ENCODE assay signal across 9 cellular contexts in genomic region chr3:128727996-128728395, GRCh38. TPM values are rescaled to one million over a fixed set of nuclear protein-coding genes. Genes with fewer than 3 reads are reported as not detected.
DNase-seq lines count a peak whose midpoint lies in the region; ATAC-seq, FAIRE-seq and TF ChIP-seq lines count a peak whose summit lies in the region.
"Had no signal": no experiment of that assay in that cellular context is flagged by ENCODE, and none has a peak within 500 bp of the region (broad histone marks: within the 10 kb centered on the region; RNA-seq: fewer than 3 reads in every experiment).

No MANE protein-coding gene starts in this region.

- no peak for FAIRE-seq in bronchial epithelial cell (lab: Jason Lieb, UNC)

- H3K27me3 Mint-ChIP-seq in IgD-negative memory B cell (no peaks in the 10 kb centered on the region), nephron progenitor cell (ENCODE audit: low read depth, poor library complexity) (peaks cover 11% of the 10 kb centered on the region)

- no peaks in the 10 kb centered on the region for H3K9me3 ChIP-seq in BLaER1

- H3K4me3 ChIP-seq in BLaER1: peak overlapping the region; percentile 96
- peak overlapping the region; percentile 99 for H3K4me3 ChIP-seq in bronchial epithelial cell (ENCODE audit: low read depth, low read length)

- H3K27ac ChIP-seq in BLaER1: no peak overlapping the region

- H3K36me3 ChIP-seq in BLaER1 (peaks cover 27% of the 10 kb centered on the region), bronchial epithelial cell (ENCODE audit: control insufficient read depth, insufficient read depth, low read length) (peaks cover 2% of the 10 kb centered on the region)

- H3K36me3 Mint-ChIP-seq in IgD-negative memory B cell (no peaks in the 10 kb centered on the region), nephron progenitor cell (ENCODE audit: low read depth) (peaks cover 41% of the 10 kb centered on the region)

- peaks cover 69% of the 10 kb centered on the region for H4K20me1 ChIP-seq in BLaER1

- H3K9me3 Mint-ChIP-seq in IgD-negative memory B cell (no peaks in the 10 kb centered on the region), nephron progenitor cell (peaks cover 8% of the 10 kb centered on the region)

- ATAC-seq in HG03442 (IDR thresholded peaks at IDR 0.05; ENCODE audit: unreplicated experiment): no peak
- no peak for ATAC-seq in GM18907 (IDR thresholded peaks at IDR 0.05; ENCODE audit: unreplicated experiment)
- no peak for ATAC-seq in GM21576 (IDR thresholded peaks at IDR 0.05; ENCODE audit: unreplicated experiment)

- H3K4me2 ChIP-seq in BLaER1: peak overlapping the region; percentile 82

- no peaks in the 10 kb centered on the region for H3K27me3 ChIP-seq in BLaER1
- H3K27me3 ChIP-seq in bronchial epithelial cell (ENCODE audit: control insufficient read depth, insufficient read depth, low read length): no peaks in the 10 kb centered on the region

- H3K9ac ChIP-seq in BLaER1: peak overlapping the region; percentile 96; the same call in 1 of the 2 replicates

- TF ChIP-seq CTCF in bronchial epithelial cell (IDR thresholded peaks at IDR 0.05; ENCODE audit: insufficient read depth, low read length, severe bottlenecking) (no peak), nephron progenitor cell (IDR thresholded peaks at IDR 0.05) (no peak)

- DNase-seq in bronchial epithelial cell (ENCODE audit: low read depth) (peak; percentile 61), nephron progenitor cell (no peak), SHP77 (lab: John Stamatoyannopoulos, UW) (no peak)
- DNase-seq: mesendoderm had no signal

- peaks cover 46% of the 10 kb centered on the region for H3K4me1 ChIP-seq in BLaER1

- H3K27ac Mint-ChIP-seq in IgD-negative memory B cell (peak overlapping the region in 1 of 3 donors; percentile 96), nephron progenitor cell (no peak overlapping the region)

- H3K4me3 Mint-ChIP-seq in IgD-negative memory B cell (peak overlapping the region; percentile 88 to 98 (median 92)), nephron progenitor cell (peak overlapping the region; percentile 92)

- H3K4me1 Mint-ChIP-seq in IgD-negative memory B cell (peaks cover 52 to 57% (median 54%) of the 10 kb centered on the region in 3 donors), nephron progenitor cell (peaks cover 52% of the 10 kb centered on the region)

RNA-seq across cellular contexts. Expression of gene RAB7A, which starts 2.0 kb away (rescaled TPM):
- 162 TPM for polyA plus RNA-seq in IgD-negative memory B cell
- 43.7 and 80.0 TPM in 2 replicates for total RNA-seq in bronchial epithelial cell
